10 cellular contexts compared by ENCODE assay signal in genomic region chr16:88014201-88014781, GRCh38.
DNase-seq lines count a peak whose midpoint lies in the region; ATAC-seq and TF ChIP-seq lines count a peak whose summit lies in the region.
"Had no signal": no experiment of that assay in that cellular context is flagged by ENCODE, and none has a peak within 500 bp of the region (broad histone marks: within the 10 kb centered on the region; RNA-seq: fewer than 3 reads in every experiment).

No MANE protein-coding gene starts in this region.

- H3K9me3 Mint-ChIP-seq in activated B cell treated with CpG ODN at 0.5 μM for 24 hours = no peaks in the 10 kb centered on the region
- H3K9me3 Mint-ChIP-seq: activated CD4-positive, alpha-beta T cell treated with anti-CD3 and anti-CD28 coated beads, Interleukin-2, amount 10 ng/mL, durations not matched to agents 24 days and 14 days; mesothelial cell of epicardium had no signal

- no peak overlapping the region for H3K27ac Mint-ChIP-seq in activated B cell treated with CpG ODN at 0.5 μM for 24 hours
- H3K27ac Mint-ChIP-seq: activated CD4-positive, alpha-beta T cell treated with anti-CD3 and anti-CD28 coated beads, Interleukin-2, amount 10 ng/mL, durations not matched to agents 24 days and 14 days; mesothelial cell of epicardium had no signal

- H3K4me1 Mint-ChIP-seq in activated B cell treated with CpG ODN at 0.5 μM for 24 hours = peaks cover 7% of the 10 kb centered on the region
- H3K4me1 Mint-ChIP-seq: mesothelial cell of epicardium had no signal

- no peaks in the 10 kb centered on the region for H3K36me3 ChIP-seq in GM23248 (ENCODE audit: low read depth)
- peaks cover 9% of the 10 kb centered on the region; the same call in 1 of the 2 replicates for H3K36me3 ChIP-seq in Karpas-422 (ENCODE audit: insufficient read depth, low read length)

- 74 to 85% methylated on average over 10 to 11 of the region's 11 CpGs for WGBS in GM23248 (ENCODE audit: low coverage in 1 of 2, low lambda C conversion rate in 2 of 2, missing lambda C conversion rate in 2 of 2), 2 experiments

- no peaks in the 10 kb centered on the region for H3K79me2 ChIP-seq in GM23248 (ENCODE audit: insufficient read depth)
- peaks cover 16% of the 10 kb centered on the region for H3K79me2 ChIP-seq in Karpas-422 (ENCODE audit: low read length)

- DNase-seq in GM23248 (peak; percentile 3), activated B cell treated with CpG ODN at 0.5 μM for 24 hours (peak; percentile 1), hepatic stellate cell (ENCODE audit: low spot score) (peak; percentile 70), smooth muscle cell of the brain vasculature (ENCODE audit: low read depth, low spot score) (peak; percentile 73), Karpas-422 (no peak)
- DNase-seq: activated CD4-positive, alpha-beta T cell treated with anti-CD3 and anti-CD28 coated beads, Interleukin-2, amount 10 ng/mL, durations not matched to agents 24 days and 14 days; NCI-H345 had no signal

- H3K27me3 Mint-ChIP-seq in activated B cell treated with CpG ODN at 0.5 μM for 24 hours = no peaks in the 10 kb centered on the region
- H3K27me3 Mint-ChIP-seq: activated CD4-positive, alpha-beta T cell treated with anti-CD3 and anti-CD28 coated beads, Interleukin-2, amount 10 ng/mL, durations not matched to agents 24 days and 14 days had no signal

- TF ChIP-seq CTCF in activated B cell treated with CpG ODN at 0.5 μM for 24 hours (IDR thresholded peaks at IDR 0.05) = no peak

- CTCF ChIA-PET in activated B cell treated with CpG ODN at 0.5 μM for 24 hours (lab: Charles Lee) = no interaction called here

- no peak overlapping the region for H2AFZ ChIP-seq in GM23248
- no peak overlapping the region for H2AFZ ChIP-seq in Karpas-422 (ENCODE audit: low read length)

- H3K4me3 Mint-ChIP-seq in activated B cell treated with CpG ODN at 0.5 μM for 24 hours = no peak overlapping the region
- H3K4me3 Mint-ChIP-seq: activated CD4-positive, alpha-beta T cell treated with anti-CD3 and anti-CD28 coated beads, Interleukin-2, amount 10 ng/mL, durations not matched to agents 24 days and 14 days; mesothelial cell of epicardium had no signal

- H3K9me3 ChIP-seq in GM23248 (ENCODE audit: low read depth) = no peaks in the 10 kb centered on the region
- no peaks in the 10 kb centered on the region for H3K9me3 ChIP-seq in Karpas-422 (ENCODE audit: low read length)

- H3K27me3 ChIP-seq in GM23248 (replicated peaks; ENCODE audit: insufficient read depth) (no peaks in the 10 kb centered on the region), Karpas-422 (ENCODE audit: low read length) (no peaks in the 10 kb centered on the region)

- H3K9ac ChIP-seq in GM23248 = no peak overlapping the region
- H3K9ac ChIP-seq in Karpas-422 (ENCODE audit: low read length) = no peak overlapping the region

- H3K27ac ChIP-seq in GM23248 (no peak overlapping the region), Karpas-422 (ENCODE audit: low read length) (no peak overlapping the region)

- H3K4me2 ChIP-seq in GM23248 (ENCODE audit: unreplicated experiment) = no peak overlapping the region
- H3K4me2 ChIP-seq in Karpas-422 (ENCODE audit: low read depth, low read length, poor library complexity, severe bottlenecking) = no peak overlapping the region

- intact Hi-C loops in activated B cell treated with CpG ODN at 0.5 μM for 24 hours (cut with micrococcal nuclease) = no loop called here

- H4K20me1 ChIP-seq in GM23248 (ENCODE audit: insufficient read depth) = no peaks in the 10 kb centered on the region
- 0 out of 2 replicates have a peak, but pooled peaks cover 9% of the 10 kb centered on the region for H4K20me1 ChIP-seq in Karpas-422 (ENCODE audit: insufficient read depth, low read depth, low read length)

- H3K4me3 ChIP-seq in GM23248 (no peak overlapping the region), Karpas-422 (ENCODE audit: low read length) (no peak overlapping the region)

- no peaks in the 10 kb centered on the region for H3K9me2 ChIP-seq in GM23248 (ENCODE audit: insufficient read depth)
- no peaks in the 10 kb centered on the region for H3K9me2 ChIP-seq in Karpas-422 (replicated peaks; ENCODE audit: insufficient read depth, low read length)

- H3K4me1 ChIP-seq in GM23248 (ENCODE audit: insufficient read depth) (no peaks in the 10 kb centered on the region), Karpas-422 (ENCODE audit: low read length) (peaks cover 6% of the 10 kb centered on the region)

- H3F3A ChIP-seq in GM23248 (ENCODE audit: insufficient read depth) = no peaks in the 10 kb centered on the region

- ATAC-seq in activated B cell treated with CpG ODN at 0.5 μM for 24 hours (ENCODE audit: low read depth) = no peak
- no peak for ATAC-seq in GM18909 (IDR thresholded peaks at IDR 0.05; ENCODE audit: poor library complexity, unreplicated experiment)
- ATAC-seq in HG02981 (IDR thresholded peaks at IDR 0.05; ENCODE audit: unreplicated experiment) = no peak

- peaks cover 80% of the 10 kb centered on the region for H3K36me3 Mint-ChIP-seq in activated B cell treated with CpG ODN at 0.5 μM for 24 hours (ENCODE audit: low read depth)

- POLR2A ChIA-PET in activated B cell treated with CpG ODN at 0.5 μM for 24 hours (lab: Charles Lee) = no interaction called here

- in situ Hi-C loops in GM23248 (cut with MboI) = no loop called here
